In genomic region chr20:38878798-38879197, GRCh38 we compare ENCODE assay signal across 10 cellular contexts. TPM values are rescaled to one million over a fixed set of nuclear protein-coding genes. Genes with fewer than 3 reads are reported as not detected.
DNase-seq lines count a peak whose midpoint lies in the region; ATAC-seq and TF ChIP-seq lines count a peak whose summit lies in the region.
"Had no signal": no experiment of that assay in that cellular context is flagged by ENCODE, and none has a peak within 500 bp of the region (broad histone marks: within the 10 kb centered on the region; RNA-seq: fewer than 3 reads in every experiment).

No MANE protein-coding gene starts in this region.

- H3K4me3 ChIP-seq in cardiac muscle cell: no peak overlapping the region
- H3K4me3 ChIP-seq in WERI-Rb-1 (ENCODE audit: low read depth, low read length): no peak overlapping the region

- peak; percentile 61 to 85 for DNase-seq in cardiac muscle cell (ENCODE audit: low read depth in 1 of 2, low spot score in 1 of 2)
- no peak for DNase-seq in Right ventricle myocardium inferior (ENCODE audit: missing footprints)
- peak; percentile 87 for DNase-seq in iPS-NIHi7 (ENCODE audit: extremely low spot score)
- no peak for DNase-seq in NCI-H2029 (lab: John Stamatoyannopoulos, UW)
- no peak for DNase-seq in WERI-Rb-1

- H3K36me3 ChIP-seq in cardiac muscle cell: no peaks in the 10 kb centered on the region
- no peaks in the 10 kb centered on the region for H3K36me3 ChIP-seq in WERI-Rb-1

- no peaks in the 10 kb centered on the region for H3K9me3 Mint-ChIP-seq in activated naive CD8-positive, alpha-beta T cell (ENCODE audit: low read depth)

- peaks cover 77% of the 10 kb centered on the region for H3K4me1 Mint-ChIP-seq in activated naive CD8-positive, alpha-beta T cell (ENCODE audit: low read depth)

- no peaks in the 10 kb centered on the region for H3K9me3 ChIP-seq in cardiac muscle cell (ENCODE audit: low read depth)
- no peaks in the 10 kb centered on the region for H3K9me3 ChIP-seq in WERI-Rb-1 (ENCODE audit: severe bottlenecking)

- intact Hi-C loops in Right ventricle myocardium inferior (cut with DNase I): no loop called here

- H3K27ac ChIP-seq in cardiac muscle cell: no peak overlapping the region
- no peak overlapping the region for H3K27ac ChIP-seq in WERI-Rb-1
- H3K27ac ChIP-seq: KMS-11 had no signal

- no peak overlapping the region for H3K4me3 Mint-ChIP-seq in activated naive CD8-positive, alpha-beta T cell

- peaks cover 8% of the 10 kb centered on the region for H3K36me3 Mint-ChIP-seq in activated naive CD8-positive, alpha-beta T cell

- H3K27me3 ChIP-seq in cardiac muscle cell (no peaks in the 10 kb centered on the region), WERI-Rb-1 (ENCODE audit: insufficient read depth, low read depth, severe bottlenecking) (no peaks in the 10 kb centered on the region)

- no peaks in the 10 kb centered on the region for H3K4me1 ChIP-seq in cardiac muscle cell (ENCODE audit: low read depth)

- peak overlapping the region; percentile 46 for H3K27ac Mint-ChIP-seq in activated naive CD8-positive, alpha-beta T cell

- H3K27me3 Mint-ChIP-seq in activated naive CD8-positive, alpha-beta T cell: no peaks in the 10 kb centered on the region

- TF ChIP-seq CTCF in cardiac muscle cell (IDR thresholded peaks at IDR 0.05; ENCODE audit: low read depth, low read length) (no peak), WERI-Rb-1 (IDR thresholded peaks at IDR 0.05; ENCODE audit: low read depth, low read length) (no peak)

- no peak for ATAC-seq in Right ventricle myocardium inferior
- ATAC-seq in HG03196 (IDR thresholded peaks at IDR 0.05; ENCODE audit: unreplicated experiment): no peak
- ATAC-seq in GM19324 (IDR thresholded peaks at IDR 0.05; ENCODE audit: low FRiP score, unreplicated experiment): no peak
- ATAC-seq: Panc1 had no signal

RNA-seq across cellular contexts. Expression of gene FAM83D, which starts 47.4 kb away (rescaled TPM):
- total RNA-seq in cardiac muscle cell (4.2 and 45.4 TPM in 2 replicates), Right ventricle myocardium inferior (0.49 TPM)
- polyA plus RNA-seq in cardiac muscle cell: 7.4 and 43.9 TPM in 2 replicates

Comparison
In these comparisons a context has a peak if more than half of its experiments do, and no peak if none do; other contexts are left out.
1. DNase-seq: peak in cardiac muscle cell (2 of 2) and iPS-NIHi7 (single experiment); none in Right ventricle myocardium inferior (single experiment), NCI-H2029 (single experiment) and WERI-Rb-1 (single experiment).